Comparison of ENCODE assay signal across 8 cellular contexts in the genomic region with DNA sequence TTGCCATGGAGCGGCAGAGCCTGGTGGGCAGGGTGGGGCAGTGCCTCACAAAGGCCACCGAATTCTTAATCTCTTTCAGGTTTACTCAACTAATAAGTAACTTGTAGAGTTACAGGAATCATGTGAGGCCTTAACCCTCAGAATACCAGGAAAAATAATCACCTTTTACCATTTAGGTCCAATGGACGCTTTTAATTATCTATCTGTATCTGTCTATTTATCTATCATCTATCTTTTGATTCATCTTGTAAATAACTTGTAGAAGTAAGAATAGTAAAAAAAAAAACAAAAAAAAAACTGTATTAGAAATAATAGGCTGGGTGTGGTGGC. TPM values are rescaled to one million over a fixed set of nuclear protein-coding genes. Genes with fewer than 3 reads are reported as not detected.
DNase-seq lines count a peak whose midpoint lies in the region; ATAC-seq and TF ChIP-seq lines count a peak whose summit lies in the region.

No MANE protein-coding gene starts in this region.

- H3K9me3 Mint-ChIP-seq in activated naive CD4-positive, alpha-beta T cell treated with anti-CD3 and anti-CD28 coated beads, Interleukin-2, amount 50 U/mL, for 72 hours = no peaks in the 10 kb centered on the region

- ATAC-seq in SK-N-SH treated with all-trans-retinoic acid at 6 μM for 48 hours (no peak), left lung (no peak), GM19452 (IDR thresholded peaks at IDR 0.05; ENCODE audit: unreplicated experiment) (no peak)
- ATAC-seq in activated naive CD4-positive, alpha-beta T cell treated with anti-CD3 and anti-CD28 coated beads, Interleukin-2, amount 50 U/mL, for 72 hours = no peak

- H3K27me3 ChIP-seq in SK-N-SH (ENCODE audit: insufficient read depth) (peaks cover 10% of the 10 kb centered on the region; the same call in 1 of the 2 replicates), left lung (peaks cover 6 to 9% of the 10 kb centered on the region in 2 donors)

- peak overlapping the region; percentile 97 to 98 for H3K27ac Mint-ChIP-seq in activated naive CD4-positive, alpha-beta T cell treated with anti-CD3 and anti-CD28 coated beads, Interleukin-2, amount 50 U/mL, for 72 hours

- H3K36me3 ChIP-seq in SK-N-SH (replicated peaks in 1 of 2; ENCODE audit: control insufficient read depth in 1 of 2, insufficient read depth in 2 of 2, low read length in 1 of 2) (no peaks in the 10 kb centered on the region), left lung (no peaks in the 10 kb centered on the region)

- POLR2A ChIA-PET in SK-N-SH (lab: Yijun Ruan, JAX) = no interaction called here

- H3K9me2 ChIP-seq in SK-N-SH = no peaks in the 10 kb centered on the region

- no peaks in the 10 kb centered on the region for H3K36me3 Mint-ChIP-seq in activated naive CD4-positive, alpha-beta T cell treated with anti-CD3 and anti-CD28 coated beads, Interleukin-2, amount 50 U/mL, for 72 hours

- no peak for TF ChIP-seq CTCF in SK-N-SH (IDR thresholded peaks at IDR 0.05)
- no peak for TF ChIP-seq CTCF in left lung (IDR thresholded peaks at IDR 0.05)

- peaks cover 24% of the 10 kb centered on the region for H3F3A ChIP-seq in SK-N-SH (replicated peaks; ENCODE audit: insufficient read depth)

- DNase-seq in SK-N-SH (no peak), left lung (no peak), substantia nigra (lab: John Stamatoyannopoulos, UW) (no peak), nucleus accumbens (lab: John Stamatoyannopoulos, UW) (no peak), NCI-H69 (lab: John Stamatoyannopoulos, UW) (no peak)
- no peak for DNase-seq in activated naive CD4-positive, alpha-beta T cell treated with anti-CD3 and anti-CD28 coated beads, Interleukin-2, amount 50 U/mL, for 72 hours (ENCODE audit: low spot score in 2 of 2)

- no peaks in the 10 kb centered on the region for H3K9me3 ChIP-seq in SK-N-SH
- H3K9me3 ChIP-seq in left lung = no peaks in the 10 kb centered on the region

- intact Hi-C loops in left lung (cut with DNase I) = no loop called here

- CTCF ChIA-PET in SK-N-SH (lab: Yijun Ruan, JAX) = interaction anchor here (1.0 to 3.0 kb wide), 4 partner anchors 14 to 410 kb away, joined by 3 to 12 read pairs (median 4); no protein-coding TSS in a partner anchor

- no peaks in the 10 kb centered on the region for H3K79me2 ChIP-seq in SK-N-SH (ENCODE audit: insufficient read depth)

- H3K4me1 ChIP-seq in SK-N-SH (ENCODE audit: control insufficient read depth in 1 of 2, insufficient read depth in 2 of 2, low read depth in 1 of 2, low read length in 1 of 2) (peaks cover 11 to 12% of the 10 kb centered on the region in 2 experiments; a peak in 3 of 4 replicates), left lung (peaks cover 12 to 69% of the 10 kb centered on the region in 2 donors)

- H3K4me3 ChIP-seq in SK-N-SH (ENCODE audit: low read depth in 2 of 2, low read length in 1 of 2) (peak overlapping the region; percentile 27 to 55; a peak in 3 of 4 replicates), left lung (peak overlapping the region in 1 of 2 donors; percentile 20)

- 19% methylated on average over 3 of the region's 3 CpGs for WGBS in SK-N-SH (ENCODE audit: low lambda C conversion rate)

- peak overlapping the region; percentile 85 for H3K9ac ChIP-seq in SK-N-SH

- peak overlapping the region; percentile 77 for H2AFZ ChIP-seq in SK-N-SH (ENCODE audit: low read depth)

- no peak for TF ChIP-seq RAD21 in SK-N-SH (IDR thresholded peaks at IDR 0.05; ENCODE audit: low read length)

- H3K4me2 ChIP-seq in SK-N-SH = peak overlapping the region; percentile 77

- no peak for TF ChIP-seq EP300 in SK-N-SH (IDR thresholded peaks at IDR 0.05; ENCODE audit: borderline replicate concordance in 1 of 2, low read depth in 1 of 2, low read length in 1 of 2)

- H4K20me1 ChIP-seq in SK-N-SH (ENCODE audit: insufficient read depth) = no peaks in the 10 kb centered on the region

- H3K27ac ChIP-seq in SK-N-SH (ENCODE audit: low read depth in 2 of 2, low read length in 1 of 2) (peak overlapping the region; percentile 90 to 97), left lung (peak overlapping the region; percentile 96), substantia nigra (ENCODE audit: low read depth, low read length, poor library complexity, severe bottlenecking) (peak overlapping the region; percentile 56)

TF ChIP-seq in SK-N-SH, 30 proteins besides CTCF, POLR2A, EP300 and RAD21 (continues in another document):
- TF ChIP-seq, protein P1, sequence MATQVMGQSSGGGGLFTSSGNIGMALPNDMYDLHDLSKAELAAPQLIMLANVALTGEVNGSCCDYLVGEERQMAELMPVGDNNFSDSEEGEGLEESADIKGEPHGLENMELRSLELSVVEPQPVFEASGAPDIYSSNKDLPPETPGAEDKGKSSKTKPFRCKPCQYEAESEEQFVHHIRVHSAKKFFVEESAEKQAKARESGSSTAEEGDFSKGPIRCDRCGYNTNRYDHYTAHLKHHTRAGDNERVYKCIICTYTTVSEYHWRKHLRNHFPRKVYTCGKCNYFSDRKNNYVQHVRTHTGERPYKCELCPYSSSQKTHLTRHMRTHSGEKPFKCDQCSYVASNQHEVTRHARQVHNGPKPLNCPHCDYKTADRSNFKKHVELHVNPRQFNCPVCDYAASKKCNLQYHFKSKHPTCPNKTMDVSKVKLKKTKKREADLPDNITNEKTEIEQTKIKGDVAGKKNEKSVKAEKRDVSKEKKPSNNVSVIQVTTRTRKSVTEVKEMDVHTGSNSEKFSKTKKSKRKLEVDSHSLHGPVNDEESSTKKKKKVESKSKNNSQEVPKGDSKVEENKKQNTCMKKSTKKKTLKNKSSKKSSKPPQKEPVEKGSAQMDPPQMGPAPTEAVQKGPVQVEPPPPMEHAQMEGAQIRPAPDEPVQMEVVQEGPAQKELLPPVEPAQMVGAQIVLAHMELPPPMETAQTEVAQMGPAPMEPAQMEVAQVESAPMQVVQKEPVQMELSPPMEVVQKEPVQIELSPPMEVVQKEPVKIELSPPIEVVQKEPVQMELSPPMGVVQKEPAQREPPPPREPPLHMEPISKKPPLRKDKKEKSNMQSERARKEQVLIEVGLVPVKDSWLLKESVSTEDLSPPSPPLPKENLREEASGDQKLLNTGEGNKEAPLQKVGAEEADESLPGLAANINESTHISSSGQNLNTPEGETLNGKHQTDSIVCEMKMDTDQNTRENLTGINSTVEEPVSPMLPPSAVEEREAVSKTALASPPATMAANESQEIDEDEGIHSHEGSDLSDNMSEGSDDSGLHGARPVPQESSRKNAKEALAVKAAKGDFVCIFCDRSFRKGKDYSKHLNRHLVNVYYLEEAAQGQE (IDR thresholded peaks at IDR 0.05; ENCODE audit: low read depth, low read length) = no peak
- TF ChIP-seq CHD2 (IDR thresholded peaks at IDR 0.05; ENCODE audit: low read length, partially characterized antibody) = no peak
- no peak for TF ChIP-seq RFX5 (IDR thresholded peaks at IDR 0.05; ENCODE audit: low read length)
- no peak for TF ChIP-seq SMC3 (IDR thresholded peaks at IDR 0.05; ENCODE audit: low read depth, low read length)

TF ChIP-seq in SK-N-SH treated with all-trans-retinoic acid at 6 μM for 48 hours, 23 proteins besides CTCF, POLR2A, EP300 and RAD21 (continues in another document):
- no peak for TF ChIP-seq SNAI2 (CRISPR knock-in tag; IDR thresholded peaks at IDR 0.05)
- TF ChIP-seq, protein P2, sequence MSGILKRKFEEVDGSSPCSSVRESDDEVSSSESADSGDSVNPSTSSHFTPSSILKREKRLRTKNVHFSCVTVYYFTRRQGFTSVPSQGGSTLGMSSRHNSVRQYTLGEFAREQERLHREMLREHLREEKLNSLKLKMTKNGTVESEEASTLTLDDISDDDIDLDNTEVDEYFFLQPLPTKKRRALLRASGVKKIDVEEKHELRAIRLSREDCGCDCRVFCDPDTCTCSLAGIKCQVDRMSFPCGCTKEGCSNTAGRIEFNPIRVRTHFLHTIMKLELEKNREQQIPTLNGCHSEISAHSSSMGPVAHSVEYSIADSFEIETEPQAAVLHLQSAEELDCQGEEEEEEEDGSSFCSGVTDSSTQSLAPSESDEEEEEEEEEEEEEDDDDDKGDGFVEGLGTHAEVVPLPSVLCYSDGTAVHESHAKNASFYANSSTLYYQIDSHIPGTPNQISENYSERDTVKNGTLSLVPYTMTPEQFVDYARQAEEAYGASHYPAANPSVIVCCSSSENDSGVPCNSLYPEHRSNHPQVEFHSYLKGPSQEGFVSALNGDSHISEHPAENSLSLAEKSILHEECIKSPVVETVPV (CRISPR knock-in tag; IDR thresholded peaks at IDR 0.05) = no peak
- TF ChIP-seq OSR1 (CRISPR knock-in tag; IDR thresholded peaks at IDR 0.05) = no peak
- no peak for TF ChIP-seq TOX (CRISPR knock-in tag; IDR thresholded peaks at IDR 0.05; ENCODE audit: borderline replicate concordance)
- TF ChIP-seq RARB (CRISPR knock-in tag; IDR thresholded peaks at IDR 0.05) = no peak
- TF ChIP-seq, protein P3, sequence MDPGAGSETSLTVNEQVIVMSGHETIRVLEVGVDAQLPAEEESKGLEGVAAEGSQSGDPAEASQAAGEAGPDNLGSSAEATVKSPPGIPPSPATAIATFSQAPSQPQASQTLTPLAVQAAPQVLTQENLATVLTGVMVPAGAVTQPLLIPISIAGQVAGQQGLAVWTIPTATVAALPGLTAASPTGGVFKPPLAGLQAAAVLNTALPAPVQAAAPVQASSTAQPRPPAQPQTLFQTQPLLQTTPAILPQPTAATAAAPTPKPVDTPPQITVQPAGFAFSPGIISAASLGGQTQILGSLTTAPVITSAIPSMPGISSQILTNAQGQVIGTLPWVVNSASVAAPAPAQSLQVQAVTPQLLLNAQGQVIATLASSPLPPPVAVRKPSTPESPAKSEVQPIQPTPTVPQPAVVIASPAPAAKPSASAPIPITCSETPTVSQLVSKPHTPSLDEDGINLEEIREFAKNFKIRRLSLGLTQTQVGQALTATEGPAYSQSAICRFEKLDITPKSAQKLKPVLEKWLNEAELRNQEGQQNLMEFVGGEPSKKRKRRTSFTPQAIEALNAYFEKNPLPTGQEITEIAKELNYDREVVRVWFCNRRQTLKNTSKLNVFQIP (CRISPR knock-in tag; IDR thresholded peaks at IDR 0.05; ENCODE audit: borderline replicate concordance, low read depth) = no peak

RNA-seq across cellular contexts. Expression of a gene that starts 11.8 kb away (rescaled TPM):
- 565 and 736 TPM in 2 replicates for polyA plus RNA-seq in SK-N-SH (2012; rRNA removed)
- polyA plus RNA-seq in SK-N-SH (2012; cell fraction: cytosol; rRNA removed) = 703 and 835 TPM in 2 replicates
- 163 and 193 TPM in 2 replicates for polyA plus RNA-seq in SK-N-SH (2012; cell fraction: nucleus; rRNA removed)
- 100 to 1,000 TPM; 197 to 272 TPM for total RNA-seq in activated naive CD4-positive, alpha-beta T cell treated with anti-CD3 and anti-CD28 coated beads, Interleukin-2, amount 50 U/mL, for 72 hours
- total RNA-seq in left lung = 100 to 1,000 TPM; 671 to 868 TPM

RNA-seq across cellular contexts. Expression of a gene that starts 40.3 kb away (rescaled TPM):
- not detected in 2 replicates for polyA plus RNA-seq in SK-N-SH (2012; rRNA removed)
- not detected in 2 replicates for polyA plus RNA-seq in SK-N-SH (2012; cell fraction: cytosol; rRNA removed)
- not detected in 2 replicates for polyA plus RNA-seq in SK-N-SH (2012; cell fraction: nucleus; rRNA removed)
- total RNA-seq in activated naive CD4-positive, alpha-beta T cell treated with anti-CD3 and anti-CD28 coated beads, Interleukin-2, amount 50 U/mL, for 72 hours = not detected
- total RNA-seq in left lung = not detected

RNA-seq across cellular contexts. Expression of a gene that starts 54.9 kb away (rescaled TPM):
- polyA plus RNA-seq in SK-N-SH (2012; rRNA removed) = 141 and 161 TPM in 2 replicates
- 216 and 299 TPM in 2 replicates for polyA plus RNA-seq in SK-N-SH (2012; cell fraction: cytosol; rRNA removed)
- polyA plus RNA-seq in SK-N-SH (2012; cell fraction: nucleus; rRNA removed) = 49.3 and 52.3 TPM in 2 replicates
- total RNA-seq in activated naive CD4-positive, alpha-beta T cell treated with anti-CD3 and anti-CD28 coated beads, Interleukin-2, amount 50 U/mL, for 72 hours = 100 to 1,000 TPM in 1 of 2 donors, 10 to 100 TPM in 1; 49.2 to 290 TPM
- 1,000 to 10,000 TPM; 1,069 to 1,250 TPM for total RNA-seq in left lung
